Comparison of ENCODE assay signal across 2 cellular contexts in genomic region chr16:296806-297510, GRCh38.
TF ChIP-seq lines count a peak whose summit lies in the region.

No MANE protein-coding gene starts in this region.

TF ChIP-seq in HEK293, 187 proteins besides CTCF, POLR2A, EP300 and RAD21:
- peak; percentile 54; the same call in 1 of the 2 replicates for TF ChIP-seq KLF9 (tag by site-specific recombination; IDR thresholded peaks at IDR 0.05; ENCODE audit: low read depth)
- no peak for TF ChIP-seq YY1 (tag by site-specific recombination; IDR thresholded peaks at IDR 0.05)
- no peak for TF ChIP-seq ZNF518A (tag by site-specific recombination; conservative IDR thresholded peaks at IDR 0.05; ENCODE audit: low read depth)

TF ChIP-seq in HepG2, 621 proteins besides CTCF, POLR2A, EP300 and RAD21:
- TF ChIP-seq ZNF407 (CRISPR knock-in tag; IDR thresholded peaks at IDR 0.05; ENCODE audit: not compliant biosample characterization) (no peak), ZBTB26 (CRISPR knock-in tag; IDR thresholded peaks at IDR 0.05; ENCODE audit: borderline replicate concordance) (no peak), ZNF143 (CRISPR knock-in tag; IDR thresholded peaks at IDR 0.05) (no peak), ZNF687 (CRISPR knock-in tag; IDR thresholded peaks at IDR 0.05) (no peak), FOXA1 (IDR thresholded peaks at IDR 0.05) (no peak), FOXA1 (CRISPR knock-in tag; IDR thresholded peaks at IDR 0.05) (no peak), NKX3-1 (CRISPR knock-in tag; IDR thresholded peaks at IDR 0.05) (no peak)
TF ChIP-seq in HepG2: peak in this region for 0.
